Comparison of ENCODE assay signal across 9 cellular contexts in the genomic region with DNA sequence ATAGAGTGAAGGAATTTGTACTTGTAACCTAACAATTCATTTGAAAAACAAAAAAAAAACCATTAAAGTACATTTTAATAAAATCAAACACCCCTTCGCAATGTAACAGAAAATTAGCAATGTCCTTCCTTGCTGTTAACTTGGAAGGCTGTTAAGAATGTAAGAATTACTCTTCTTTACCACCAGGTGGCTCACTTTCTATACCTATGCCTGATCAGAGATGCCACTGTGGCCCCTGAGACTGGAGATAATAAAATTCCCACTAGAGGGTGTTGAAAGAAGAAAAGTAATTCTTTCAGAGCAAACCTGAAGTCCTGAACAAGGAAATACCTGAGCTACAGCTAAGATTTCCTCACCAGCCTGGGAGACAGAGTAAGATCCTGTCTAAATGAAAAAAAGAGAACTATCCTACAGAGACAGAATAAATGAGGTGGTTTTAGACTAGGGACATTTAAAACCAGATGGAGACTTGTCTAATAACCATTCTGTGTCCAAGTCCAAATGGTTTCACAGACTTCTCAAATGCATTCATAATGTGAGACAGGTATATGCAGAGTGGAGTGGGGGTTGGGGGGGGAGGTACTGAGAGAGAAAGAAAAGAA.
A peak's percentile ranks its signal among the peaks of the same experiment; 100 is the strongest.
DNase-seq lines count a peak whose midpoint lies in the region; ATAC-seq, FAIRE-seq and TF ChIP-seq lines count a peak whose summit lies in the region.
"Had no signal": no experiment of that assay in that cellular context is flagged by ENCODE, and none has a peak within 500 bp of the region (broad histone marks: within the 10 kb centered on the region; RNA-seq: fewer than 3 reads in every experiment).

No MANE protein-coding gene starts in this region.

- TF ChIP-seq POLR2A in vagina (IDR thresholded peaks at IDR 0.05): no peak

- POLR2A ChIA-PET in activated CD4-positive, alpha-beta T cell treated with anti-CD3 and anti-CD28 coated beads for 36 hours (lab: Charles Lee): interaction anchor here (0.6 kb wide), 1 partner anchor 119 kb away, joined by 3 read pairs; no protein-coding TSS in a partner anchor

- H2AFZ ChIP-seq in astrocyte (ENCODE audit: low read depth, low read length): no peak overlapping the region

- no peaks in the 10 kb centered on the region for H3K79me2 ChIP-seq in astrocyte (ENCODE audit: insufficient read depth, low read length)

- intact Hi-C loops in activated CD4-positive, alpha-beta T cell treated with anti-CD3 and anti-CD28 coated beads for 36 hours (cut with DNase I, micrococcal nuclease): loop anchor here (1.0 to 5.0 kb wide), 4 partner anchors 394 to 1053 kb away; no protein-coding TSS in a partner anchor
- intact Hi-C loops in vagina (cut with DNase I): no loop called here

- no peaks in the 10 kb centered on the region for H3K9me3 ChIP-seq in astrocyte (ENCODE audit: insufficient read depth, low read depth, low read length)
- H3K9me3 ChIP-seq in vagina: no peaks in the 10 kb centered on the region

- no peaks in the 10 kb centered on the region for H3K36me3 Mint-ChIP-seq in activated CD4-positive, alpha-beta T cell treated with anti-CD3 and anti-CD28 coated beads for 36 hours (ENCODE audit: low read depth)
- no peaks in the 10 kb centered on the region for H3K36me3 Mint-ChIP-seq in astrocyte (ENCODE audit: low read depth, unreplicated experiment)

- H3K4me1 ChIP-seq in astrocyte (ENCODE audit: insufficient read depth, low read length): no peaks in the 10 kb centered on the region
- no peaks in the 10 kb centered on the region for H3K4me1 ChIP-seq in vagina

- ATAC-seq in activated CD4-positive, alpha-beta T cell treated with anti-CD3 and anti-CD28 coated beads for 36 hours: peak; percentile 63
- ATAC-seq in GM19324 (IDR thresholded peaks at IDR 0.05; ENCODE audit: low FRiP score, unreplicated experiment): peak; percentile 83
- ATAC-seq in HG03108 (IDR thresholded peaks at IDR 0.05; ENCODE audit: unreplicated experiment): peak; percentile 84

- H3K36me3 ChIP-seq in astrocyte (ENCODE audit: insufficient read depth, low read length) (no peaks in the 10 kb centered on the region), vagina (no peaks in the 10 kb centered on the region)

- H3K27ac ChIP-seq in astrocyte (ENCODE audit: low read depth, low read length) (no peak overlapping the region), vagina (no peak overlapping the region)
- H3K27ac ChIP-seq: epithelial cell of prostate had no signal

- FAIRE-seq in astrocyte (lab: Jason Lieb, UNC): no peak

- H3K27me3 ChIP-seq in astrocyte (ENCODE audit: insufficient read depth, low read length): no peaks in the 10 kb centered on the region
- no peaks in the 10 kb centered on the region for H3K27me3 ChIP-seq in vagina

- H3K4me3 ChIP-seq in astrocyte (ENCODE audit: insufficient read depth, low read depth, low read length): no peak overlapping the region
- no peak overlapping the region for H3K4me3 ChIP-seq in vagina

- no peaks in the 10 kb centered on the region for H3K9me3 Mint-ChIP-seq in activated CD4-positive, alpha-beta T cell treated with anti-CD3 and anti-CD28 coated beads for 36 hours (ENCODE audit: low read depth)
- H3K9me3 Mint-ChIP-seq in astrocyte (ENCODE audit: unreplicated experiment): peaks cover 2% of the 10 kb centered on the region

- CTCF ChIA-PET in activated CD4-positive, alpha-beta T cell treated with anti-CD3 and anti-CD28 coated beads for 36 hours (lab: Charles Lee): interaction anchor here (0.6 to 1.7 kb wide), 5 partner anchors 40 to 1052 kb away, joined by 3 to 7 read pairs (median 4); no protein-coding TSS in a partner anchor

- H3K4me3 Mint-ChIP-seq in activated CD4-positive, alpha-beta T cell treated with anti-CD3 and anti-CD28 coated beads for 36 hours: no peak overlapping the region
- no peak overlapping the region for H3K4me3 Mint-ChIP-seq in astrocyte (ENCODE audit: unreplicated experiment)

- H3K9ac ChIP-seq in astrocyte (ENCODE audit: low read length): no peak overlapping the region

- no peak overlapping the region for H3K27ac Mint-ChIP-seq in activated CD4-positive, alpha-beta T cell treated with anti-CD3 and anti-CD28 coated beads for 36 hours
- no peak overlapping the region for H3K27ac Mint-ChIP-seq in astrocyte (ENCODE audit: unreplicated experiment)

- peaks cover 17% of the 10 kb centered on the region for H3K27me3 Mint-ChIP-seq in activated CD4-positive, alpha-beta T cell treated with anti-CD3 and anti-CD28 coated beads for 36 hours
- H3K27me3 Mint-ChIP-seq in astrocyte (ENCODE audit: low read depth, unreplicated experiment): peaks cover 8% of the 10 kb centered on the region

- no peak overlapping the region for H3K4me2 ChIP-seq in astrocyte (ENCODE audit: low read length)

- peak; percentile 28 for DNase-seq in activated CD4-positive, alpha-beta T cell treated with anti-CD3 and anti-CD28 coated beads for 36 hours
- DNase-seq in activated CD4-positive, alpha-beta T cell treated with anti-CD3 and anti-CD28 coated beads, Interleukin-2, amount 50 U/mL, for 4 hours: no peak
- DNase-seq in NCI-H460 (ENCODE audit: extremely low read depth, low read depth) (peak; percentile 36), astrocyte (ENCODE audit: low read depth) (peak; percentile 14), kidney glomerular epithelial cell (lab: John Stamatoyannopoulos, UW) (peak; percentile 71), vagina (ENCODE audit: extremely low spot score in 2 of 2) (no peak)

- peak; percentile 62 for TF ChIP-seq CTCF in astrocyte (IDR thresholded peaks at IDR 0.05; ENCODE audit: insufficient read depth, low read depth, low read length)
- peak; percentile 4 to 35 (median 31) for TF ChIP-seq CTCF in vagina (IDR thresholded peaks at IDR 0.05)

- no peaks in the 10 kb centered on the region for H3K4me1 Mint-ChIP-seq in activated CD4-positive, alpha-beta T cell treated with anti-CD3 and anti-CD28 coated beads for 36 hours
- peaks cover 6% of the 10 kb centered on the region for H3K4me1 Mint-ChIP-seq in astrocyte (ENCODE audit: low read depth, unreplicated experiment)

- H4K20me1 ChIP-seq in astrocyte (ENCODE audit: insufficient read depth, low read length): no peaks in the 10 kb centered on the region

Comparison
In these comparisons a context has a peak if more than half of its experiments do, and no peak if none do; other contexts are left out.
1. DNase-seq: peak in activated CD4-positive, alpha-beta T cell treated with anti-CD3 and anti-CD28 coated beads for 36 hours (single experiment), NCI-H460 (single experiment), astrocyte (single experiment) and kidney glomerular epithelial cell (single experiment); none in activated CD4-positive, alpha-beta T cell treated with anti-CD3 and anti-CD28 coated beads, Interleukin-2, amount 50 U/mL, for 4 hours (0 of 2) and vagina (0 of 2).
2. Peak in every context shown above with its lines, with median percentiles within 50 percentile points of each other: ATAC-seq.